1 cellular context compared by ENCODE assay signal in the genomic region with DNA sequence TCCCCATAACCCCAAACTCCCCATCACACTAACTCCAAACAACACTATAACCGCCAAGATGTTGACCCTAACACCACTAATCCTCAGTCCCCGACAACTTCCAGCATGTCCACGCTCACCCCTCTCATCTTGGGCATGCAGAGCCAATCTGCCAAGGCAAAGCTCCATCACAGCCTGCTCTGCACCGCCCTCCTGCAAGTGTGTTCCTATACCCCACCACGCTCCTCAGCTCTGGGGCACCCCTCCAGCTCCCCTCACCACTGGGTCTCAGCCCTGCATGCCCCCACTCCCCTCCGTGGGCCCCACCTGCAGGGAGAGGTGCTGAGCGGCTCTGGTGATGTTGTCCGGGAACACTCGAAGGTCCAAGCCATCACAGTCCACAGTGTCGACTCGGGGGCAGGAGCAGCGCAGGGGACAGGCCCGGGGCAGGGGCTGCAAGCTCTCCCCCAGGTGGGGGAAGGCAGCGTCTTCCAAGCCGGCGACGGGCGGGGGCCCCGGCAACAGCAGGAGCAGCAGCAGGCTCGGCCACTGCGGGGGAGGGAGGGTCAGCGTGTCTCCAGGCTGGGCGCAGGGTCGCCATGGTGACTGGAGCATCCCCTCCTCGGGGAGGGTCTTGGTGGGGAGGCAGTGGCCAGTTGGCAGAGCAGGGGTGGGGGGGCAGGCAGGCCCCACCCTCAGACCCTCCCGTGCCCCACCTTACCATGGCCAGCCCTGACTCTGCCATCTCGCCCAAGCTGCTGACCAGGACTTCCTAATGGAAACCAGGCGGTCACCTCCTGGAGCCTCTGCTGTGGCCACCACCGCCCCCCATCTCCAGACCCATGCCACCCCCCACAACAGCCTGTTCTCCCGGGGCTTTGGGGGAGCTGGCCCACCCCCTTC.
TF ChIP-seq lines count a peak whose summit lies in the region.

No MANE protein-coding gene starts in this region.

TF ChIP-seq in SK-N-SH, 30 proteins besides CTCF, POLR2A, EP300 and RAD21:
- no peak for TF ChIP-seq USF2 (IDR thresholded peaks at IDR 0.05; ENCODE audit: borderline replicate concordance, low read depth, low read length)
- TF ChIP-seq ELF1 (IDR thresholded peaks at IDR 0.05) = no peak
- TF ChIP-seq ZBTB33 (IDR thresholded peaks at IDR 0.05; ENCODE audit: borderline replicate concordance, low read depth) = no peak
